8 cellular contexts compared by ENCODE assay signal in the genomic region with DNA sequence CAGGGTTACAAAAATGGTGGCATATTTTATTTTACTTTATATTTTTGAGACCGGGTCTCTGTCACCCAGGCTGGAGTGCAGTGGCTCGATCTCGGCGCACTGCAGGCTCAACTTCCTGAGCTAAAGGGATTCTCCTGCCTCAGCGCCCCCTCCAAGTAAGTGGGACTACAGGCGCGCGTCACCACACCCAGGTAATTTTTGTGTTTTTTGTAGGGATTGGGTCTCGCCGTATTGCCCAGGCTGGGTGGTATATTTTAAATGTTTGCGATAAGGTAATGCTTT. TPM values are rescaled to one million over a fixed set of nuclear protein-coding genes. Genes with fewer than 3 reads are reported as not detected.
A peak's percentile ranks its signal among the peaks of the same experiment; 100 is the strongest.
DNase-seq lines count a peak whose midpoint lies in the region; ATAC-seq, FAIRE-seq and TF ChIP-seq lines count a peak whose summit lies in the region.

No MANE protein-coding gene starts in this region.

- H3K27ac Mint-ChIP-seq in activated T-cell treated with anti-CD3 and anti-CD28 coated beads, Interleukin-2, amount 50 U/mL, for 24 hours: peak overlapping the region; percentile 89
- peak overlapping the region; percentile 67 for H3K27ac Mint-ChIP-seq in activated T-helper 1 cell treated with anti-CD3 and anti-CD28 coated beads, Interleukin-12 subunit alpha, Interleukin-12 subunit beta, Interleukin-2, Interleukin-4 antibody, amounts not matched to agents 30 ng/mL and 10 ng/mL and 1 ng/mL, durations not matched to agents 14 hours and 24 hours and 36 hours

- no peak for FAIRE-seq in HepG2 (lab: Jason Lieb, UNC)

- CTCF ChIA-PET in HepG2 (lab: Yijun Ruan, JAX; ENCODE audit: low intra/inter-chr PET ratio, low total read pairs): interaction anchor here (1.6 kb wide), 1 partner anchor 16 kb away, joined by 3 read pairs; no protein-coding TSS in a partner anchor

- H3K4me3 ChIP-seq in HepG2 (replicated peaks in 1 of 3; ENCODE audit: insufficient read depth in 1 of 3, low read depth in 2 of 3, low read length in 3 of 3) (no peak overlapping the region; a peak in 1 of 6 replicates), stomach smooth muscle (ENCODE audit: low read length in 2 of 2) (peak overlapping the region; percentile 48 to 69)

- H3K4me3 Mint-ChIP-seq in activated T-cell treated with anti-CD3 and anti-CD28 coated beads, Interleukin-2, amount 50 U/mL, for 24 hours: peak overlapping the region; percentile 76
- peak overlapping the region; percentile 68 for H3K4me3 Mint-ChIP-seq in activated T-helper 1 cell treated with anti-CD3 and anti-CD28 coated beads, Interleukin-12 subunit alpha, Interleukin-12 subunit beta, Interleukin-2, Interleukin-4 antibody, amounts not matched to agents 30 ng/mL and 10 ng/mL and 1 ng/mL, durations not matched to agents 14 hours and 24 hours and 36 hours

- no peaks in the 10 kb centered on the region; a peak in 1 of 5 replicates for H3K27me3 ChIP-seq in HepG2 (ENCODE audit: control insufficient read depth in 1 of 2, insufficient read depth in 2 of 2, low read length in 2 of 2)
- H3K27me3 ChIP-seq in stomach smooth muscle (ENCODE audit: control insufficient read depth in 1 of 2, insufficient read depth in 2 of 2, low read length in 2 of 2): peaks cover 0 to 11% of the 10 kb centered on the region in 2 donors

- peaks cover 42% of the 10 kb centered on the region for H3K4me1 Mint-ChIP-seq in activated T-cell treated with anti-CD3 and anti-CD28 coated beads, Interleukin-2, amount 50 U/mL, for 24 hours (ENCODE audit: low read depth)
- H3K4me1 Mint-ChIP-seq in activated T-helper 1 cell treated with anti-CD3 and anti-CD28 coated beads, Interleukin-12 subunit alpha, Interleukin-12 subunit beta, Interleukin-2, Interleukin-4 antibody, amounts not matched to agents 30 ng/mL and 10 ng/mL and 1 ng/mL, durations not matched to agents 14 hours and 24 hours and 36 hours (ENCODE audit: low read depth): peaks cover 18% of the 10 kb centered on the region

- in situ Hi-C loops in HepG2 (cut with HindIII; ENCODE audit: extremely low pct_ligation_motif_present, low pct_unique_long_range_greater_than_20kb): no loop called here

- no peak for ATAC-seq in HepG2
- ATAC-seq in GM19395 (IDR thresholded peaks at IDR 0.05; ENCODE audit: unreplicated experiment): no peak

- peaks cover 28% of the 10 kb centered on the region for H3K79me2 ChIP-seq in HepG2 (ENCODE audit: insufficient read depth, low read length)

- TF ChIP-seq RAD21 in HepG2 (CRISPR knock-in tag; IDR thresholded peaks at IDR 0.05): no peak

- TSS peak; percentile 71 for BruUV-seq in HepG2 (replicated peaks; lab: Mats Ljungman, UMichigan)

- H3K27me3 Mint-ChIP-seq in activated T-cell treated with anti-CD3 and anti-CD28 coated beads, Interleukin-2, amount 50 U/mL, for 24 hours: no peaks in the 10 kb centered on the region
- H3K27me3 Mint-ChIP-seq in activated T-helper 1 cell treated with anti-CD3 and anti-CD28 coated beads, Interleukin-12 subunit alpha, Interleukin-12 subunit beta, Interleukin-2, Interleukin-4 antibody, amounts not matched to agents 30 ng/mL and 10 ng/mL and 1 ng/mL, durations not matched to agents 14 hours and 24 hours and 36 hours (ENCODE audit: insufficient read depth): peaks cover 11% of the 10 kb centered on the region

- POLR2A ChIA-PET in HepG2 (lab: Yijun Ruan, JAX): interaction anchor here (1.0 to 6.2 kb wide), 7 partner anchors 8 to 46 kb away, joined by 3 to 95 read pairs (median 6); a partner anchor contains a TSS

- DNase-seq in activated T-cell treated with anti-CD3 and anti-CD28 coated beads, Interleukin-2, amount 50 U/mL, for 24 hours: no peak
- no peak for DNase-seq in activated T-cell treated with anti-CD3 and anti-CD28 coated beads, Interleukin-2, amount 50 U/mL, for 1 hour
- DNase-seq in activated T-helper 1 cell treated with anti-CD3 and anti-CD28 coated beads, Interleukin-12 subunit alpha, Interleukin-12 subunit beta, Interleukin-2, Interleukin-4 antibody, amounts not matched to agents 30 ng/mL and 10 ng/mL and 1 ng/mL, durations not matched to agents 14 hours and 24 hours and 36 hours (ENCODE audit: low spot score): no peak
- no peak for DNase-seq in HepG2 (ENCODE audit: low spot score)
- no peak for DNase-seq in HuH-7.5 (ENCODE audit: low spot score)
- DNase-seq in NCI-H82 (lab: John Stamatoyannopoulos, UW): no peak

- no peak overlapping the region for H3K27ac ChIP-seq in HepG2 (ENCODE audit: extremely low read length, insufficient read depth, low read length)
- no peak overlapping the region for H3K27ac ChIP-seq in stomach smooth muscle (ENCODE audit: low read length)

- intact Hi-C loops in activated T-helper 1 cell treated with anti-CD3 and anti-CD28 coated beads, Interleukin-12 subunit alpha, Interleukin-12 subunit beta, Interleukin-2, Interleukin-4 antibody, amounts not matched to agents 30 ng/mL and 10 ng/mL and 1 ng/mL, durations not matched to agents 14 hours and 24 hours and 36 hours (cut with micrococcal nuclease): loop anchor here (1.0 to 2.0 kb wide), 6 partner anchors 11 to 101 kb away; a partner anchor contains a TSS
- intact Hi-C loops in HepG2 (cut with micrococcal nuclease; ENCODE audit: unreplicated experiment): no loop called here

- 77% methylated on average over 11 of the region's 11 CpGs for WGBS in HepG2 (ENCODE audit: low lambda C conversion rate)

- H2AFZ ChIP-seq in HepG2 (ENCODE audit: low read length): no peak overlapping the region

- TF ChIP-seq POLR2A in HepG2 (IDR thresholded peaks at IDR 0.05; ENCODE audit: insufficient read depth in 1 of 2, low read depth in 2 of 2, low read length in 2 of 2): no peak

- H3K9me3 Mint-ChIP-seq in activated T-cell treated with anti-CD3 and anti-CD28 coated beads, Interleukin-2, amount 50 U/mL, for 24 hours: no peaks in the 10 kb centered on the region
- H3K9me3 Mint-ChIP-seq in activated T-helper 1 cell treated with anti-CD3 and anti-CD28 coated beads, Interleukin-12 subunit alpha, Interleukin-12 subunit beta, Interleukin-2, Interleukin-4 antibody, amounts not matched to agents 30 ng/mL and 10 ng/mL and 1 ng/mL, durations not matched to agents 14 hours and 24 hours and 36 hours: no peaks in the 10 kb centered on the region

- H3K9me3 ChIP-seq in HepG2 (ENCODE audit: low read length) (no peaks in the 10 kb centered on the region), stomach smooth muscle (ENCODE audit: control insufficient read depth in 2 of 2, low read length in 2 of 2) (no peaks in the 10 kb centered on the region)

- H3K36me3 Mint-ChIP-seq in activated T-cell treated with anti-CD3 and anti-CD28 coated beads, Interleukin-2, amount 50 U/mL, for 24 hours (ENCODE audit: low read depth): peaks cover 31% of the 10 kb centered on the region
- peaks cover 13% of the 10 kb centered on the region for H3K36me3 Mint-ChIP-seq in activated T-helper 1 cell treated with anti-CD3 and anti-CD28 coated beads, Interleukin-12 subunit alpha, Interleukin-12 subunit beta, Interleukin-2, Interleukin-4 antibody, amounts not matched to agents 30 ng/mL and 10 ng/mL and 1 ng/mL, durations not matched to agents 14 hours and 24 hours and 36 hours (ENCODE audit: low read depth)

- no peak for TF ChIP-seq CTCF in HepG2 (CRISPR knock-in tag; IDR thresholded peaks at IDR 0.05)

- peak overlapping the region; percentile 93 for H3K4me2 ChIP-seq in HepG2 (ENCODE audit: low read depth, low read length)

- H3K9ac ChIP-seq in HepG2 (ENCODE audit: insufficient read depth, low read depth, low read length): no peak overlapping the region
- peak overlapping the region in 1 of 2 donors; percentile 57 for H3K9ac ChIP-seq in stomach smooth muscle (ENCODE audit: low read length in 2 of 2)

- TF ChIP-seq EP300 in HepG2 (IDR thresholded peaks at IDR 0.05; ENCODE audit: low read depth in 2 of 2, low read length in 2 of 2) (no peak), HepG2 (CRISPR knock-in tag; IDR thresholded peaks at IDR 0.05; ENCODE audit: borderline replicate concordance) (no peak)

- H3K36me3 ChIP-seq in HepG2 (replicated peaks in 1 of 2; ENCODE audit: control insufficient read depth in 1 of 2, insufficient read depth in 2 of 2, low read length in 2 of 2) (peaks cover 6 to 12% of the 10 kb centered on the region in 2 experiments; a peak in 4 of 5 replicates), stomach smooth muscle (ENCODE audit: control insufficient read depth in 2 of 2, insufficient read depth in 2 of 2, low read length in 2 of 2) (no peaks in the 10 kb centered on the region)

- H3K4me1 ChIP-seq in HepG2 (ENCODE audit: insufficient read depth, low read length) (peaks cover 55% of the 10 kb centered on the region), stomach smooth muscle (ENCODE audit: control insufficient read depth, insufficient read depth, low read length) (peaks cover 19% of the 10 kb centered on the region)

- no peaks in the 10 kb centered on the region for H4K20me1 ChIP-seq in HepG2 (ENCODE audit: insufficient read depth, low read length)

RNA-seq across cellular contexts. Expression of a gene that starts 0.7 kb away (rescaled TPM):
- 31.7 and 33.5 TPM in 2 replicates for total RNA-seq in activated T-helper 1 cell treated with anti-CD3 and anti-CD28 coated beads, Interleukin-12 subunit alpha, Interleukin-12 subunit beta, Interleukin-2, Interleukin-4 antibody, amounts not matched to agents 30 ng/mL and 10 ng/mL and 1 ng/mL, durations not matched to agents 14 hours and 24 hours and 36 hours
- total RNA-seq in HepG2 (2016; rRNA removed; fragmentation: Illumina TruSeq; extraction: Trizol): 3.1 and 4.0 TPM in 2 replicates
- 1.9 and 2.0 TPM in 2 replicates for total RNA-seq in HepG2 (2016; cell fraction: cytosol; rRNA removed; fragmentation: Illumina TruSeq; extraction: Trizol; ENCODE audit: low read depth)
- 3.1 and 3.9 TPM in 2 replicates for total RNA-seq in HepG2 (2016; cell fraction: insoluble cytoplasmic fraction; rRNA removed; fragmentation: Illumina TruSeq; extraction: Trizol)
- total RNA-seq in HepG2 (2016; cell fraction: membrane; rRNA removed; fragmentation: Illumina TruSeq; extraction: Trizol): 3.6 and 3.8 TPM in 2 replicates
- total RNA-seq in HepG2 (2016; cell fraction: nucleus; rRNA removed; fragmentation: Illumina TruSeq; extraction: Trizol): 2.9 and 3.0 TPM in 2 replicates
- 2.8 and 4.1 TPM in 2 replicates for polyA plus RNA-seq in HepG2 (2011; rRNA removed)
- polyA plus RNA-seq in HepG2 (2011; cell fraction: cytosol; rRNA removed): 1.2 and 1.3 TPM in 2 replicates
- 5.4 and 6.6 TPM in 2 replicates for polyA plus RNA-seq in HepG2 (2011; cell fraction: nucleus; rRNA removed)
- 3.6 and 8.7 TPM in 2 replicates for polyA plus RNA-seq in HepG2 (2012)
- polyA plus RNA-seq in HepG2 (2016; cell fraction: cytosol; fragmentation: Illumina TruSeq; extraction: Trizol; ENCODE audit: low read depth): 3.2 and 3.7 TPM in 2 replicates
- 10.6 and 14.5 TPM in 2 replicates for polyA plus RNA-seq in HepG2 (2016; cell fraction: insoluble cytoplasmic fraction; fragmentation: Illumina TruSeq; extraction: Trizol; ENCODE audit: low read depth)
- polyA plus RNA-seq in HepG2 (2016; cell fraction: membrane; fragmentation: Illumina TruSeq; extraction: Trizol; ENCODE audit: low read depth): 7.3 and 8.5 TPM in 2 replicates
- polyA plus RNA-seq in HepG2 (2016; cell fraction: nucleus; fragmentation: Illumina TruSeq; extraction: Trizol; ENCODE audit: insufficient read depth, low read depth): 9.9 and 15.5 TPM in 2 replicates
- polyA minus RNA-seq in HepG2 (2011; rRNA and poly(A)+ RNA removed; ENCODE audit: low replicate concordance): 3.5 and 6.1 TPM in 2 replicates
- 1.2 and 1.6 TPM in 2 replicates for polyA minus RNA-seq in HepG2 (2011; cell fraction: cytosol; rRNA and poly(A)+ RNA removed)
- 3.0 and 3.9 TPM in 2 replicates for polyA minus RNA-seq in HepG2 (2011; cell fraction: nucleus; rRNA and poly(A)+ RNA removed)

RNA-seq across cellular contexts. Expression of a gene that starts 10.4 kb away (rescaled TPM):
- total RNA-seq in activated T-helper 1 cell treated with anti-CD3 and anti-CD28 coated beads, Interleukin-12 subunit alpha, Interleukin-12 subunit beta, Interleukin-2, Interleukin-4 antibody, amounts not matched to agents 30 ng/mL and 10 ng/mL and 1 ng/mL, durations not matched to agents 14 hours and 24 hours and 36 hours: 66.7 and 70.8 TPM in 2 replicates
- 15.7 and 19.5 TPM in 2 replicates for total RNA-seq in HepG2 (2016; rRNA removed; fragmentation: Illumina TruSeq; extraction: Trizol)
- 22.9 and 27.3 TPM in 2 replicates for total RNA-seq in HepG2 (2016; cell fraction: cytosol; rRNA removed; fragmentation: Illumina TruSeq; extraction: Trizol; ENCODE audit: low read depth)
- total RNA-seq in HepG2 (2016; cell fraction: insoluble cytoplasmic fraction; rRNA removed; fragmentation: Illumina TruSeq; extraction: Trizol): 14.5 and 18.4 TPM in 2 replicates
- total RNA-seq in HepG2 (2016; cell fraction: membrane; rRNA removed; fragmentation: Illumina TruSeq; extraction: Trizol): 26.1 and 34.5 TPM in 2 replicates
- total RNA-seq in HepG2 (2016; cell fraction: nucleus; rRNA removed; fragmentation: Illumina TruSeq; extraction: Trizol): 7.5 and 8.0 TPM in 2 replicates
- 8.2 and 11.4 TPM in 2 replicates for polyA plus RNA-seq in HepG2 (2011; rRNA removed)
- 17.2 and 32.9 TPM in 2 replicates for polyA plus RNA-seq in HepG2 (2011; cell fraction: cytosol; rRNA removed)
- 8.9 and 11.3 TPM in 2 replicates for polyA plus RNA-seq in HepG2 (2011; cell fraction: nucleus; rRNA removed)
- 12.6 and 14.2 TPM in 2 replicates for polyA plus RNA-seq in HepG2 (2012)
- 40.1 and 40.5 TPM in 2 replicates for polyA plus RNA-seq in HepG2 (2016; cell fraction: cytosol; fragmentation: Illumina TruSeq; extraction: Trizol; ENCODE audit: low read depth)
- 21.1 and 23.0 TPM in 2 replicates for polyA plus RNA-seq in HepG2 (2016; cell fraction: insoluble cytoplasmic fraction; fragmentation: Illumina TruSeq; extraction: Trizol; ENCODE audit: low read depth)
- 35.5 and 37.3 TPM in 2 replicates for polyA plus RNA-seq in HepG2 (2016; cell fraction: membrane; fragmentation: Illumina TruSeq; extraction: Trizol; ENCODE audit: low read depth)
- polyA plus RNA-seq in HepG2 (2016; cell fraction: nucleus; fragmentation: Illumina TruSeq; extraction: Trizol; ENCODE audit: insufficient read depth, low read depth): 15.1 and 21.9 TPM in 2 replicates
- polyA minus RNA-seq in HepG2 (2011; rRNA and poly(A)+ RNA removed; ENCODE audit: low replicate concordance): 5.6 and 5.8 TPM in 2 replicates
- 8.2 and 10.7 TPM in 2 replicates for polyA minus RNA-seq in HepG2 (2011; cell fraction: cytosol; rRNA and poly(A)+ RNA removed)
- polyA minus RNA-seq in HepG2 (2011; cell fraction: nucleus; rRNA and poly(A)+ RNA removed): 1.9 and 4.5 TPM in 2 replicates

RNA-seq across cellular contexts. Expression of a gene that starts 12.6 kb away (rescaled TPM):
- 86.8 and 93.2 TPM in 2 replicates for total RNA-seq in activated T-helper 1 cell treated with anti-CD3 and anti-CD28 coated beads, Interleukin-12 subunit alpha, Interleukin-12 subunit beta, Interleukin-2, Interleukin-4 antibody, amounts not matched to agents 30 ng/mL and 10 ng/mL and 1 ng/mL, durations not matched to agents 14 hours and 24 hours and 36 hours
- 62.1 and 66.0 TPM in 2 replicates for total RNA-seq in HepG2 (2016; rRNA removed; fragmentation: Illumina TruSeq; extraction: Trizol)
- total RNA-seq in HepG2 (2016; cell fraction: cytosol; rRNA removed; fragmentation: Illumina TruSeq; extraction: Trizol; ENCODE audit: low read depth): 107 and 121 TPM in 2 replicates
- 58.2 and 62.9 TPM in 2 replicates for total RNA-seq in HepG2 (2016; cell fraction: insoluble cytoplasmic fraction; rRNA removed; fragmentation: Illumina TruSeq; extraction: Trizol)
- total RNA-seq in HepG2 (2016; cell fraction: membrane; rRNA removed; fragmentation: Illumina TruSeq; extraction: Trizol): 102 and 112 TPM in 2 replicates
- 30.9 and 31.6 TPM in 2 replicates for total RNA-seq in HepG2 (2016; cell fraction: nucleus; rRNA removed; fragmentation: Illumina TruSeq; extraction: Trizol)
- polyA plus RNA-seq in HepG2 (2011; rRNA removed): 42.9 and 55.3 TPM in 2 replicates
- 42.7 and 69.1 TPM in 2 replicates for polyA plus RNA-seq in HepG2 (2011; cell fraction: cytosol; rRNA removed)
- 93.3 and 102 TPM in 2 replicates for polyA plus RNA-seq in HepG2 (2011; cell fraction: nucleus; rRNA removed)
- polyA plus RNA-seq in HepG2 (2012): 30.4 and 30.7 TPM in 2 replicates
- 106 and 128 TPM in 2 replicates for polyA plus RNA-seq in HepG2 (2016; cell fraction: cytosol; fragmentation: Illumina TruSeq; extraction: Trizol; ENCODE audit: low read depth)
- 57.7 and 68.5 TPM in 2 replicates for polyA plus RNA-seq in HepG2 (2016; cell fraction: insoluble cytoplasmic fraction; fragmentation: Illumina TruSeq; extraction: Trizol; ENCODE audit: low read depth)
- polyA plus RNA-seq in HepG2 (2016; cell fraction: membrane; fragmentation: Illumina TruSeq; extraction: Trizol; ENCODE audit: low read depth): 104 and 109 TPM in 2 replicates
- 53.2 and 59.2 TPM in 2 replicates for polyA plus RNA-seq in HepG2 (2016; cell fraction: nucleus; fragmentation: Illumina TruSeq; extraction: Trizol; ENCODE audit: insufficient read depth, low read depth)
- 100 and 198 TPM in 2 replicates for polyA minus RNA-seq in HepG2 (2011; rRNA and poly(A)+ RNA removed; ENCODE audit: low replicate concordance)
- 30.7 and 31.3 TPM in 2 replicates for polyA minus RNA-seq in HepG2 (2011; cell fraction: cytosol; rRNA and poly(A)+ RNA removed)
- 25.2 and 39.5 TPM in 2 replicates for polyA minus RNA-seq in HepG2 (2011; cell fraction: nucleus; rRNA and poly(A)+ RNA removed)

RNA-seq across cellular contexts. Expression of a gene that starts 18.0 kb away (rescaled TPM):
- 18.5 and 21.4 TPM in 2 replicates for total RNA-seq in activated T-helper 1 cell treated with anti-CD3 and anti-CD28 coated beads, Interleukin-12 subunit alpha, Interleukin-12 subunit beta, Interleukin-2, Interleukin-4 antibody, amounts not matched to agents 30 ng/mL and 10 ng/mL and 1 ng/mL, durations not matched to agents 14 hours and 24 hours and 36 hours
- 8.4 and 10.0 TPM in 2 replicates for total RNA-seq in HepG2 (2016; rRNA removed; fragmentation: Illumina TruSeq; extraction: Trizol)
- total RNA-seq in HepG2 (2016; cell fraction: cytosol; rRNA removed; fragmentation: Illumina TruSeq; extraction: Trizol; ENCODE audit: low read depth): 3.6 and 3.9 TPM in 2 replicates
- 7.4 and 8.6 TPM in 2 replicates for total RNA-seq in HepG2 (2016; cell fraction: insoluble cytoplasmic fraction; rRNA removed; fragmentation: Illumina TruSeq; extraction: Trizol)
- 8.6 and 9.6 TPM in 2 replicates for total RNA-seq in HepG2 (2016; cell fraction: membrane; rRNA removed; fragmentation: Illumina TruSeq; extraction: Trizol)
- 7.0 and 7.1 TPM in 2 replicates for total RNA-seq in HepG2 (2016; cell fraction: nucleus; rRNA removed; fragmentation: Illumina TruSeq; extraction: Trizol)
- polyA plus RNA-seq in HepG2 (2011; rRNA removed): 28.3 and 37.2 TPM in 2 replicates
- polyA plus RNA-seq in HepG2 (2011; cell fraction: cytosol; rRNA removed): 23.1 and 32.1 TPM in 2 replicates
- 31.1 and 33.6 TPM in 2 replicates for polyA plus RNA-seq in HepG2 (2011; cell fraction: nucleus; rRNA removed)
- polyA plus RNA-seq in HepG2 (2012): 19.7 and 19.8 TPM in 2 replicates
- 6.4 and 6.8 TPM in 2 replicates for polyA plus RNA-seq in HepG2 (2016; cell fraction: cytosol; fragmentation: Illumina TruSeq; extraction: Trizol; ENCODE audit: low read depth)
- 21.1 and 22.6 TPM in 2 replicates for polyA plus RNA-seq in HepG2 (2016; cell fraction: insoluble cytoplasmic fraction; fragmentation: Illumina TruSeq; extraction: Trizol; ENCODE audit: low read depth)
- polyA plus RNA-seq in HepG2 (2016; cell fraction: membrane; fragmentation: Illumina TruSeq; extraction: Trizol; ENCODE audit: low read depth): 11.3 and 12.7 TPM in 2 replicates
- 15.2 and 18.0 TPM in 2 replicates for polyA plus RNA-seq in HepG2 (2016; cell fraction: nucleus; fragmentation: Illumina TruSeq; extraction: Trizol; ENCODE audit: insufficient read depth, low read depth)
- polyA minus RNA-seq in HepG2 (2011; rRNA and poly(A)+ RNA removed; ENCODE audit: low replicate concordance): 31.8 and 49.3 TPM in 2 replicates
- 21.2 and 24.3 TPM in 2 replicates for polyA minus RNA-seq in HepG2 (2011; cell fraction: cytosol; rRNA and poly(A)+ RNA removed)
- polyA minus RNA-seq in HepG2 (2011; cell fraction: nucleus; rRNA and poly(A)+ RNA removed): 14.2 and 14.8 TPM in 2 replicates

RNA-seq across cellular contexts. Expression of a gene that starts 18.4 kb away (rescaled TPM):
- total RNA-seq in activated T-helper 1 cell treated with anti-CD3 and anti-CD28 coated beads, Interleukin-12 subunit alpha, Interleukin-12 subunit beta, Interleukin-2, Interleukin-4 antibody, amounts not matched to agents 30 ng/mL and 10 ng/mL and 1 ng/mL, durations not matched to agents 14 hours and 24 hours and 36 hours: 119 and 129 TPM in 2 replicates
- total RNA-seq in HepG2 (2016; rRNA removed; fragmentation: Illumina TruSeq; extraction: Trizol): 31.5 and 52.3 TPM in 2 replicates
- 32.1 and 35.5 TPM in 2 replicates for total RNA-seq in HepG2 (2016; cell fraction: cytosol; rRNA removed; fragmentation: Illumina TruSeq; extraction: Trizol; ENCODE audit: low read depth)
- total RNA-seq in HepG2 (2016; cell fraction: insoluble cytoplasmic fraction; rRNA removed; fragmentation: Illumina TruSeq; extraction: Trizol): 29.7 and 54.9 TPM in 2 replicates
- 34.4 and 36.2 TPM in 2 replicates for total RNA-seq in HepG2 (2016; cell fraction: membrane; rRNA removed; fragmentation: Illumina TruSeq; extraction: Trizol)
- 27.2 and 28.4 TPM in 2 replicates for total RNA-seq in HepG2 (2016; cell fraction: nucleus; rRNA removed; fragmentation: Illumina TruSeq; extraction: Trizol)
- 44.6 and 46.8 TPM in 2 replicates for polyA plus RNA-seq in HepG2 (2011; rRNA removed)
- 49.1 and 57.2 TPM in 2 replicates for polyA plus RNA-seq in HepG2 (2011; cell fraction: cytosol; rRNA removed)
- polyA plus RNA-seq in HepG2 (2011; cell fraction: nucleus; rRNA removed): 60.0 and 61.5 TPM in 2 replicates
- polyA plus RNA-seq in HepG2 (2012): 65.4 and 72.6 TPM in 2 replicates
- polyA plus RNA-seq in HepG2 (2016; cell fraction: cytosol; fragmentation: Illumina TruSeq; extraction: Trizol; ENCODE audit: low read depth): 41.4 and 45.7 TPM in 2 replicates
- polyA plus RNA-seq in HepG2 (2016; cell fraction: insoluble cytoplasmic fraction; fragmentation: Illumina TruSeq; extraction: Trizol; ENCODE audit: low read depth): 38.9 and 53.1 TPM in 2 replicates
- polyA plus RNA-seq in HepG2 (2016; cell fraction: membrane; fragmentation: Illumina TruSeq; extraction: Trizol; ENCODE audit: low read depth): 47.1 TPM in 2 replicates
- polyA plus RNA-seq in HepG2 (2016; cell fraction: nucleus; fragmentation: Illumina TruSeq; extraction: Trizol; ENCODE audit: insufficient read depth, low read depth): 78.1 and 86.0 TPM in 2 replicates
- 10.1 and 14.3 TPM in 2 replicates for polyA minus RNA-seq in HepG2 (2011; rRNA and poly(A)+ RNA removed; ENCODE audit: low replicate concordance)
- polyA minus RNA-seq in HepG2 (2011; cell fraction: cytosol; rRNA and poly(A)+ RNA removed): 12.9 and 15.7 TPM in 2 replicates
- polyA minus RNA-seq in HepG2 (2011; cell fraction: nucleus; rRNA and poly(A)+ RNA removed): 3.5 and 6.6 TPM in 2 replicates

Comparison
In these comparisons a context has a peak if more than half of its experiments do, and no peak if none do; other contexts are left out.
1. H3K4me3 ChIP-seq: peak in stomach smooth muscle (2 of 2); none in HepG2 (0 of 3).